Comparison of ENCODE assay signal across 8 cellular contexts in genomic region chr1:7218210-7218832, GRCh38.
DNase-seq lines count a peak whose midpoint lies in the region; ATAC-seq, FAIRE-seq and TF ChIP-seq lines count a peak whose summit lies in the region.

No MANE protein-coding gene starts in this region.

- no peaks in the 10 kb centered on the region for H3K4me1 ChIP-seq in BE2C

- peak; percentile 75 for TF ChIP-seq CTCF in BE2C (IDR thresholded peaks at IDR 0.05; ENCODE audit: low read depth, low read length)

- H3K27ac Mint-ChIP-seq in activated naive CD4-positive, alpha-beta T cell treated with anti-CD3 and anti-CD28 coated beads, Interleukin-2, amount 10 ng/mL, durations not matched to agents 7 days and 5 days: no peak overlapping the region
- no peak overlapping the region for H3K27ac Mint-ChIP-seq in stimulated activated naive CD8-positive, alpha-beta T cell treated with anti-CD3 and anti-CD28 coated beads, Interleukin-15, amount 100 ng/mL, for 72 hours
- no peak overlapping the region for H3K27ac Mint-ChIP-seq in T-helper 2 cell treated with Interferon-gamma antibody and Interleukin-4, amounts not matched to agents 5 μg/mL and 100 μg/mL, for 36 hours

- no peak for FAIRE-seq in GM12891 (lab: Jason Lieb, UNC)

- CTCF ChIA-PET in activated naive CD4-positive, alpha-beta T cell treated with anti-CD3 and anti-CD28 coated beads, Interleukin-2, amount 10 ng/mL, durations not matched to agents 7 days and 5 days (lab: Charles Lee): interaction anchor here (1.2 to 1.6 kb wide), 2 partner anchors 174 to 500 kb away, joined by 3 to 7 read pairs; no protein-coding TSS in a partner anchor

- no peaks in the 10 kb centered on the region for H3K27me3 ChIP-seq in BE2C

- no peak overlapping the region for H3K4me3 Mint-ChIP-seq in activated naive CD4-positive, alpha-beta T cell treated with anti-CD3 and anti-CD28 coated beads, Interleukin-2, amount 10 ng/mL, durations not matched to agents 7 days and 5 days
- H3K4me3 Mint-ChIP-seq in stimulated activated naive CD8-positive, alpha-beta T cell treated with anti-CD3 and anti-CD28 coated beads, Interleukin-15, amount 100 ng/mL, for 72 hours: no peak overlapping the region
- no peak overlapping the region for H3K4me3 Mint-ChIP-seq in T-helper 2 cell treated with Interferon-gamma antibody and Interleukin-4, amounts not matched to agents 5 μg/mL and 100 μg/mL, for 36 hours

- no peaks in the 10 kb centered on the region for H3K36me3 ChIP-seq in BE2C

- no peak overlapping the region for H3K4me3 ChIP-seq in BE2C (ENCODE audit: low read depth, low read length)

- H3K27me3 Mint-ChIP-seq in activated naive CD4-positive, alpha-beta T cell treated with anti-CD3 and anti-CD28 coated beads, Interleukin-2, amount 10 ng/mL, durations not matched to agents 7 days and 5 days: peaks cover 5% of the 10 kb centered on the region
- peaks cover 41% of the 10 kb centered on the region for H3K27me3 Mint-ChIP-seq in stimulated activated naive CD8-positive, alpha-beta T cell treated with anti-CD3 and anti-CD28 coated beads, Interleukin-15, amount 100 ng/mL, for 72 hours
- peaks cover 4% of the 10 kb centered on the region for H3K27me3 Mint-ChIP-seq in T-helper 2 cell treated with Interferon-gamma antibody and Interleukin-4, amounts not matched to agents 5 μg/mL and 100 μg/mL, for 36 hours (ENCODE audit: low read depth)

- H3K36me3 Mint-ChIP-seq in activated naive CD4-positive, alpha-beta T cell treated with anti-CD3 and anti-CD28 coated beads, Interleukin-2, amount 10 ng/mL, durations not matched to agents 7 days and 5 days: no peaks in the 10 kb centered on the region
- no peaks in the 10 kb centered on the region for H3K36me3 Mint-ChIP-seq in T-helper 2 cell treated with Interferon-gamma antibody and Interleukin-4, amounts not matched to agents 5 μg/mL and 100 μg/mL, for 36 hours (ENCODE audit: low read depth)

- no peaks in the 10 kb centered on the region for H3K9me3 Mint-ChIP-seq in activated naive CD4-positive, alpha-beta T cell treated with anti-CD3 and anti-CD28 coated beads, Interleukin-2, amount 10 ng/mL, durations not matched to agents 7 days and 5 days
- H3K9me3 Mint-ChIP-seq in stimulated activated naive CD8-positive, alpha-beta T cell treated with anti-CD3 and anti-CD28 coated beads, Interleukin-15, amount 100 ng/mL, for 72 hours: no peaks in the 10 kb centered on the region
- no peaks in the 10 kb centered on the region for H3K9me3 Mint-ChIP-seq in T-helper 2 cell treated with Interferon-gamma antibody and Interleukin-4, amounts not matched to agents 5 μg/mL and 100 μg/mL, for 36 hours

- DNase-seq in BE2C (peak; percentile 45), GM12891 (ENCODE audit: insufficient read length, low spot score) (peak; percentile 41), NCI-H2196 (lab: John Stamatoyannopoulos, UW; ENCODE audit: unreplicated experiment) (peak; percentile 65), iPS-NIHi11 (ENCODE audit: low spot score) (peak; percentile 77)
- peak; percentile 48 for DNase-seq in activated naive CD4-positive, alpha-beta T cell treated with anti-CD3 and anti-CD28 coated beads, Interleukin-2, amount 10 ng/mL, durations not matched to agents 7 days and 5 days
- DNase-seq in stimulated activated naive CD8-positive, alpha-beta T cell treated with anti-CD3 and anti-CD28 coated beads, Interleukin-15, amount 100 ng/mL, for 72 hours: peak; percentile 23 to 34
- no peak for DNase-seq in T-helper 2 cell treated with Interferon-gamma antibody and Interleukin-4, amounts not matched to agents 5 μg/mL and 100 μg/mL, for 36 hours (ENCODE audit: low spot score)

- no peak for ATAC-seq in stimulated activated naive CD8-positive, alpha-beta T cell treated with anti-CD3 and anti-CD28 coated beads, Interleukin-15, amount 100 ng/mL, for 72 hours
- no peak for ATAC-seq in HG02981 (IDR thresholded peaks at IDR 0.05; ENCODE audit: unreplicated experiment)

- TF ChIP-seq POLR2A in GM12891 (IDR thresholded peaks at IDR 0.05; ENCODE audit: low read depth, low read length): no peak

- H3K4me1 Mint-ChIP-seq in activated naive CD4-positive, alpha-beta T cell treated with anti-CD3 and anti-CD28 coated beads, Interleukin-2, amount 10 ng/mL, durations not matched to agents 7 days and 5 days: no peaks in the 10 kb centered on the region
- H3K4me1 Mint-ChIP-seq in stimulated activated naive CD8-positive, alpha-beta T cell treated with anti-CD3 and anti-CD28 coated beads, Interleukin-15, amount 100 ng/mL, for 72 hours: no peaks in the 10 kb centered on the region
- H3K4me1 Mint-ChIP-seq in T-helper 2 cell treated with Interferon-gamma antibody and Interleukin-4, amounts not matched to agents 5 μg/mL and 100 μg/mL, for 36 hours (ENCODE audit: low read depth): no peaks in the 10 kb centered on the region

- no peaks in the 10 kb centered on the region for H3K9me3 ChIP-seq in BE2C

TF ChIP-seq in GM12891, 5 proteins besides CTCF, POLR2A, EP300 and RAD21:
- TF ChIP-seq TAF1 (IDR thresholded peaks at IDR 0.05; ENCODE audit: low read depth, low read length): no peak
- no peak for TF ChIP-seq PAX5 (IDR thresholded peaks at IDR 0.05; ENCODE audit: insufficient read depth, low read length, severe bottlenecking)
- TF ChIP-seq POU2F2 (IDR thresholded peaks at IDR 0.05; ENCODE audit: low read depth, low read length): no peak
- no peak for TF ChIP-seq SPI1 (IDR thresholded peaks at IDR 0.05; ENCODE audit: low read depth, low read length)
- TF ChIP-seq POLR2AphosphoS5 (IDR thresholded peaks at IDR 0.05; ENCODE audit: low read depth, low read length): no peak
